12 cellular contexts compared by ENCODE assay signal in genomic region chr20:36217226-36217625, GRCh38. TPM values are rescaled to one million over a fixed set of nuclear protein-coding genes. Genes with fewer than 3 reads are reported as not detected.
DNase-seq lines count a peak whose midpoint lies in the region; ATAC-seq, FAIRE-seq and TF ChIP-seq lines count a peak whose summit lies in the region.
"Had no signal": no experiment of that assay in that cellular context is flagged by ENCODE, and none has a peak within 500 bp of the region (broad histone marks: within the 10 kb centered on the region; RNA-seq: fewer than 3 reads in every experiment).

No MANE protein-coding gene starts in this region.

- TF ChIP-seq CTCF in GM12864 (IDR thresholded peaks at IDR 0.05; ENCODE audit: low read depth, low read length, missing control alignments) (peak; percentile 10), K562 (IDR thresholded peaks at IDR 0.05 in 2 of 3, conservative IDR thresholded peaks at IDR 0.05 in 1 of 3; ENCODE audit: insufficient read depth in 2 of 3, low read depth in 1 of 3, low read length in 3 of 3) (peak; percentile 57 to 87 (median 66))

- H3K36me3 ChIP-seq in K562 (ENCODE audit: control insufficient read depth, insufficient read depth, low read length) (no peaks in the 10 kb centered on the region), MG63 (no peaks in the 10 kb centered on the region)

- H3K9me1 ChIP-seq in K562 (ENCODE audit: control insufficient read depth, insufficient read depth, low read length), result no peaks in the 10 kb centered on the region

- no peak for DNase-seq in GM12864 (ENCODE audit: low read depth)
- DNase-seq in HT-29 (ENCODE audit: low spot score), result peak; percentile 75
- DNase-seq in K562 (ENCODE audit: extremely low read depth in 1 of 4, low spot score in 3 of 4), result peak; percentile 49 to 76 (median 70)
- no peak for DNase-seq in left colon
- no peak for DNase-seq in MG63
- DNase-seq in activated CD8-positive, alpha-beta T cell treated with anti-CD3 and anti-CD28 coated beads, Interleukin-2, amount 10 ng/mL, durations not matched to agents 7 days and 5 days, result no peak
- DNase-seq: activated naive CD4-positive, alpha-beta T cell treated with Interleukin-2 at 50 U/mL for 16 hours; CD4-positive, CD25-positive, alpha-beta regulatory T cell; erythroblast; NCI-H226 had no signal

- no peaks in the 10 kb centered on the region for H3K4me1 ChIP-seq in K562 (replicated peaks in 1 of 2; ENCODE audit: control insufficient read depth in 2 of 2, insufficient read depth in 2 of 2, low read length in 2 of 2)

- H3K27me3 Mint-ChIP-seq in activated CD8-positive, alpha-beta T cell treated with anti-CD3 and anti-CD28 coated beads, Interleukin-2, amount 10 ng/mL, durations not matched to agents 7 days and 5 days (ENCODE audit: low read depth), result no peaks in the 10 kb centered on the region

- H3K27ac Mint-ChIP-seq in activated CD8-positive, alpha-beta T cell treated with anti-CD3 and anti-CD28 coated beads, Interleukin-2, amount 10 ng/mL, durations not matched to agents 7 days and 5 days, result no peak overlapping the region

- FAIRE-seq in K562 (lab: Jason Lieb, UNC), result peak; percentile 87
- FAIRE-seq: TTC549 had no signal

- no peak overlapping the region for H3K4me3 ChIP-seq in GM12864 (ENCODE audit: low read depth, low read length)
- H3K4me3 ChIP-seq in K562, result no peak overlapping the region
- no peak overlapping the region for H3K4me3 ChIP-seq in MG63

- no peaks in the 10 kb centered on the region for H3K9me3 ChIP-seq in K562 (replicated peaks; ENCODE audit: control insufficient read depth, insufficient read depth, low read depth, low read length)
- no peaks in the 10 kb centered on the region for H3K9me3 ChIP-seq in MG63

- ATAC-seq in K562 (peak; percentile 96), left colon (peak; percentile 48), GM21367 (IDR thresholded peaks at IDR 0.05; ENCODE audit: unreplicated experiment) (no peak)
- no peak for ATAC-seq in activated CD8-positive, alpha-beta T cell treated with anti-CD3 and anti-CD28 coated beads, Interleukin-2, amount 10 ng/mL, durations not matched to agents 7 days and 5 days

- no peaks in the 10 kb centered on the region for H3K79me2 ChIP-seq in K562 (ENCODE audit: control insufficient read depth, insufficient read depth, low read length)

- H3K27me3 ChIP-seq in K562 (ENCODE audit: control insufficient read depth in 2 of 2, insufficient read depth in 2 of 2, low read length in 2 of 2) (peaks cover 27 to 55% of the 10 kb centered on the region in 2 experiments), MG63 (no peaks in the 10 kb centered on the region)

- CTCF ChIA-PET in K562 (lab: Yijun Ruan, JAX; ENCODE audit: low intra/inter-chr PET ratio), result interaction anchor here (1.7 kb wide), 1 partner anchor 182 kb away, joined by 4 read pairs; no protein-coding TSS in a partner anchor
- CTCF ChIA-PET in activated CD8-positive, alpha-beta T cell treated with anti-CD3 and anti-CD28 coated beads, Interleukin-2, amount 10 ng/mL, durations not matched to agents 7 days and 5 days (lab: Charles Lee), result interaction anchor here (0.5 to 1.3 kb wide), 5 partner anchors 15 to 231 kb away, joined by 3 to 6 read pairs (median 3); no protein-coding TSS in a partner anchor

- no peak overlapping the region for H3K27ac ChIP-seq in K562 (ENCODE audit: extremely low read depth, low read depth, low read length)

- no TSS peak for BruUV-seq in K562 (replicated peaks; lab: Mats Ljungman, UMichigan)

- no peak overlapping the region for H2AFZ ChIP-seq in K562 (ENCODE audit: low read depth, low read length)

- H3K4me2 ChIP-seq in K562 (ENCODE audit: insufficient read depth, low read length), result no peak overlapping the region

- WGBS in K562 (ENCODE audit: insufficient coverage, low coverage, missing lambda C conversion rate), result 0% methylated on average over 4 of the region's 4 CpGs

- TF ChIP-seq POLR2A in K562 (conservative IDR thresholded peaks at IDR 0.05), result no peak

- no peaks in the 10 kb centered on the region for H3K36me3 Mint-ChIP-seq in activated CD8-positive, alpha-beta T cell treated with anti-CD3 and anti-CD28 coated beads, Interleukin-2, amount 10 ng/mL, durations not matched to agents 7 days and 5 days (ENCODE audit: low read depth)
- H3K36me3 Mint-ChIP-seq: CD4-positive, CD25-positive, alpha-beta regulatory T cell had no signal

- POLR2A ChIA-PET in K562 (lab: Yijun Ruan, JAX), result no interaction called here
- POLR2A ChIA-PET in activated CD8-positive, alpha-beta T cell treated with anti-CD3 and anti-CD28 coated beads, Interleukin-2, amount 10 ng/mL, durations not matched to agents 7 days and 5 days (lab: Charles Lee), result no interaction called here

- TF ChIP-seq RAD21 in K562 (CRISPR knock-in tag; conservative IDR thresholded peaks at IDR 0.05 in 1 of 2, IDR thresholded peaks at IDR 0.05 in 1 of 2), result peak in 1 of 2 experiments; percentile 36; a peak in 1 of 4 replicates

- H3K4me1 Mint-ChIP-seq in activated CD8-positive, alpha-beta T cell treated with anti-CD3 and anti-CD28 coated beads, Interleukin-2, amount 10 ng/mL, durations not matched to agents 7 days and 5 days (ENCODE audit: low read depth), result peaks cover 2% of the 10 kb centered on the region
- H3K4me1 Mint-ChIP-seq: CD4-positive, CD25-positive, alpha-beta regulatory T cell had no signal

- H4K20me1 ChIP-seq in K562 (replicated peaks; ENCODE audit: control insufficient read depth, insufficient read depth, low read length), result peaks cover 11% of the 10 kb centered on the region

- intact Hi-C loops in K562 (cut with micrococcal nuclease) (no loop called here), left colon (cut with DNase I, micrococcal nuclease) (no loop called here)

- H3K4me3 Mint-ChIP-seq in activated CD8-positive, alpha-beta T cell treated with anti-CD3 and anti-CD28 coated beads, Interleukin-2, amount 10 ng/mL, durations not matched to agents 7 days and 5 days, result no peak overlapping the region
- H3K4me3 Mint-ChIP-seq: CD4-positive, CD25-positive, alpha-beta regulatory T cell had no signal

- in situ Hi-C loops in K562 (cut with MboI), result loop anchor here (25.0 kb wide), 1 partner anchor 220 kb away; no protein-coding TSS in a partner anchor

- no peak for TF ChIP-seq EP300 in K562 (IDR thresholded peaks at IDR 0.05; ENCODE audit: low read length)

- H3K9ac ChIP-seq in K562 (ENCODE audit: insufficient read depth in 1 of 2, low read depth in 2 of 2, low read length in 2 of 2), result peak overlapping the region in 1 of 2 experiments; percentile 43; a peak in 1 of 4 replicates

- H3K9me3 Mint-ChIP-seq in activated CD8-positive, alpha-beta T cell treated with anti-CD3 and anti-CD28 coated beads, Interleukin-2, amount 10 ng/mL, durations not matched to agents 7 days and 5 days (ENCODE audit: insufficient read depth), result no peaks in the 10 kb centered on the region
- H3K9me3 Mint-ChIP-seq: CD4-positive, CD25-positive, alpha-beta regulatory T cell had no signal

TF ChIP-seq in K562, 482 proteins besides CTCF, POLR2A, EP300 and RAD21 (continues in another document):
- TF ChIP-seq SMARCA4 (IDR thresholded peaks at IDR 0.05) (no peak), PKNOX1 (IDR thresholded peaks at IDR 0.05) (peak; percentile 28; the same call in 1 of the 2 replicates)

RNA-seq across cellular contexts. Expression of gene AAR2, which starts 19.1 kb away (rescaled TPM):
- total RNA-seq in HT-29 (2014; rRNA removed; shearing (Covaris generic)), result 57.0 and 61.5 TPM in 2 replicates
- total RNA-seq in K562 (2011; cell fraction: chromatin; rRNA removed; ENCODE audit: low replicate concordance), result 10.3 and 27.3 TPM in 2 replicates
- total RNA-seq in K562 (2011; cell fraction: nucleolus; rRNA removed), result 20.4 and 22.3 TPM in 2 replicates
- 16.5 and 16.9 TPM in 2 replicates for total RNA-seq in K562 (2011; cell fraction: nucleoplasm; rRNA removed)
- 24.7 and 29.6 TPM in 2 replicates for total RNA-seq in K562 (2014; rRNA removed)
- 18.0 and 20.0 TPM in 2 replicates for total RNA-seq in K562 (2014; rRNA removed; fragmentation: Illumina TruSeq; extraction: Trizol)
- total RNA-seq in K562 (2015; rRNA removed; fragmentation: Illumina TruSeq; extraction: Trizol), result 22.4 and 23.6 TPM in 2 replicates
- 26.0 and 26.3 TPM in 2 replicates for total RNA-seq in K562 (2021)
- 30.7 and 30.8 TPM in 2 replicates for polyA plus RNA-seq in K562 (2011; rRNA removed)
- polyA plus RNA-seq in K562 (2011; cell fraction: cytosol; rRNA removed), result 31.0 and 52.8 TPM in 2 replicates
- 14.5 and 21.1 TPM in 2 replicates for polyA plus RNA-seq in K562 (2011; cell fraction: nucleus; rRNA removed)
- 21.4 and 24.8 TPM in 2 replicates for polyA plus RNA-seq in K562 (2012)
- polyA plus RNA-seq in K562 (2014; fragmentation: Illumina TruSeq; extraction: Trizol), result 36.2 and 39.4 TPM in 2 replicates
- 10 to 100 TPM in 1 of 2 experiments, 1 to 10 TPM in 1; 6.5 to 12.0 TPM for polyA plus RNA-seq in K562 (2014; fragmentation: Nextera tagmentation; extraction: Ambion mirVana)
- 29.3 and 30.0 TPM in 2 replicates for polyA plus RNA-seq in K562 (2014; rRNA removed)
- polyA minus RNA-seq in K562 (2011; rRNA and poly(A)+ RNA removed), result 20.2 and 29.3 TPM in 2 replicates
- 15.3 and 17.6 TPM in 2 replicates for polyA minus RNA-seq in K562 (2011; cell fraction: cytosol; rRNA and poly(A)+ RNA removed)
- polyA minus RNA-seq in K562 (2011; cell fraction: nucleus; rRNA and poly(A)+ RNA removed), result 13.1 and 18.1 TPM in 2 replicates
- 10 to 100 TPM; 16.7 to 19.3 TPM for total RNA-seq in left colon
- 43.1 and 59.0 TPM in 2 replicates for total RNA-seq in MG63 (2014; rRNA removed; shearing (Covaris generic); ENCODE audit: low replicate concordance)
- total RNA-seq in activated CD8-positive, alpha-beta T cell treated with anti-CD3 and anti-CD28 coated beads, Interleukin-2, amount 10 ng/mL, durations not matched to agents 7 days and 5 days, result 10 to 100 TPM; 20.5 to 22.7 TPM

Comparison
In these comparisons a context has a peak if more than half of its experiments do, and no peak if none do; other contexts are left out.
1. DNase-seq: peak in HT-29 (single experiment) and K562 (4 of 4); none in GM12864 (single experiment), left colon (0 of 2), MG63 (single experiment) and activated CD8-positive, alpha-beta T cell treated with anti-CD3 and anti-CD28 coated beads, Interleukin-2, amount 10 ng/mL, durations not matched to agents 7 days and 5 days (single experiment).
2. ATAC-seq: peak in K562 (single experiment) and left colon (single experiment); none in GM21367 (single experiment) and activated CD8-positive, alpha-beta T cell treated with anti-CD3 and anti-CD28 coated beads, Interleukin-2, amount 10 ng/mL, durations not matched to agents 7 days and 5 days (single experiment).